Comparison of ENCODE assay signal across 14 cellular contexts in the genomic region with DNA sequence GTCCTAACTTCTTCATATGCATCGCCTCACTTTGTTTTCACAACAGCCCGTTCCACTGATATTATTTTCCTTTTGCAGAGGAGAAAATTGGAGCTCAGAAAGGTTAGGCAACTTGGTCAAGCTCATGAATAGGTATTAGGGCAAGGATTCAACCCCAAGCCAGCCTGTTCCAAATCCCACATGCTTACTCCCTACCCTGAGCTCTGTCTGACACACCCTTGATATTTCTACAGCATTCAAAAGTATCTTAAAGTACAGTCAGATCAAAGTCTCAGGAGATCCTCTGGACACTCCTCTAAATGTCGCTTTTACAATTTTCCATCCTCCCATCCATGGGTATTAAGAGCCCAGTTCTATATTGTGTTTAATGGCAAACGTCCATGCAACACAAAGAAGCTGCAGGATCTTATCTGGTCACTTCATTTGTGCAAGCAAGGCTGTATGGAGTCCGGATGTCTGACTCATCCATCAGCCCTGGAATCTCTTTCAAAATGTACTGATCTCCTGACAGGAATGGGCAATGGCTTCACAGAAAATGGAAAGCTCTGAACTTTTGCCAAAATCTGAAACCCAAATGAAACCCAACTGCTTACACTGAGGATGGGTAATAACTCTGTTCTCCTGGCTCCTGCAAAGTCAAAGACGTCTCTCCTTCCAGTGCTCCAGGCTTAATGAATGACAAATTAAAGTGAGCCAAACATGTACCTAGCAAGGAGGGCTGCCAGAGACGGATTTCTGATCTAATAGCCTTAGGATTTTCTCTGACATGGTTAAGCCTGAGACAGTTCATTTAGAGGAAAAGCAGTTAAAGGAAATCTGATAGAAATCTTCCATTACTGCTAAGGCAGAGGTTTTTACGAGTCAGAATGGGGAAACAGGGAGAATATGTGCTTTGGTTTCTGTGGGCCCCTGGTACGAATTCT.
DNase-seq lines count a peak whose midpoint lies in the region; ATAC-seq, FAIRE-seq and TF ChIP-seq lines count a peak whose summit lies in the region.
"Had no signal": no experiment of that assay in that cellular context is flagged by ENCODE, and none has a peak within 500 bp of the region (broad histone marks: within the 10 kb centered on the region; RNA-seq: fewer than 3 reads in every experiment).

No MANE protein-coding gene starts in this region.

- H3K4me3 ChIP-seq in endothelial cell of umbilical vein (replicated peaks in 1 of 3; ENCODE audit: insufficient read depth in 1 of 3, low read depth in 1 of 3, low read length in 3 of 3) (no peak overlapping the region), neuronal stem cell (ENCODE audit: low read length in 2 of 2) (no peak overlapping the region)
- no peak overlapping the region for H3K4me3 ChIP-seq in naive thymus-derived CD4-positive, alpha-beta T cell (ENCODE audit: low read length)
- H3K4me3 ChIP-seq: body of pancreas had no signal

- H3K9me1 ChIP-seq in endothelial cell of umbilical vein (replicated peaks; ENCODE audit: control insufficient read depth, extremely low read depth, insufficient read depth, low read length), result no peaks in the 10 kb centered on the region

- no peak overlapping the region for H3K27ac ChIP-seq in endothelial cell of umbilical vein (ENCODE audit: insufficient read depth, low read depth, low read length)
- H3K27ac ChIP-seq in neuronal stem cell (replicated peaks; ENCODE audit: low read length), result no peak overlapping the region
- H3K27ac ChIP-seq in naive thymus-derived CD4-positive, alpha-beta T cell (ENCODE audit: low read depth, low read length), result no peak overlapping the region
- H3K27ac ChIP-seq: body of pancreas, epithelial cell of prostate had no signal

- ATAC-seq in naive thymus-derived CD4-positive, alpha-beta T cell, result no peak
- ATAC-seq in GM21515 (IDR thresholded peaks at IDR 0.05; ENCODE audit: unreplicated experiment) (no peak), GM19035 (IDR thresholded peaks at IDR 0.05; ENCODE audit: unreplicated experiment) (no peak)
- ATAC-seq: body of pancreas; naive thymus-derived CD8-positive, alpha-beta T cell had no signal

- H3K4me2 ChIP-seq in endothelial cell of umbilical vein (ENCODE audit: insufficient read depth, low read length) (no peak overlapping the region), neuronal stem cell (ENCODE audit: insufficient read depth, low read length, poor library complexity, severe bottlenecking) (no peak overlapping the region)

- H2AK5ac ChIP-seq in neuronal stem cell (ENCODE audit: low read depth, low read length), result no peak overlapping the region

- H3K9ac ChIP-seq in endothelial cell of umbilical vein (replicated peaks; ENCODE audit: extremely low read depth, insufficient read depth, low read length), result no peak overlapping the region
- H3K9ac ChIP-seq in neuronal stem cell (ENCODE audit: low read depth, low read length, poor library complexity), result no peak overlapping the region

- no peak for TF ChIP-seq CTCF in endothelial cell of umbilical vein (IDR thresholded peaks at IDR 0.05; ENCODE audit: extremely low read depth in 1 of 2, insufficient read depth in 1 of 2, low read depth in 1 of 2, low read length in 2 of 2)

- H3K36me3 ChIP-seq in endothelial cell of umbilical vein (ENCODE audit: control insufficient read depth in 2 of 2, extremely low read depth in 1 of 2, insufficient read depth in 2 of 2, low read length in 2 of 2) (no peaks in the 10 kb centered on the region), neuronal stem cell (replicated peaks in 1 of 2; ENCODE audit: control insufficient read depth in 2 of 2, insufficient read depth in 2 of 2, low read length in 2 of 2) (no peaks in the 10 kb centered on the region)
- H3K36me3 ChIP-seq in naive thymus-derived CD4-positive, alpha-beta T cell (ENCODE audit: control insufficient read depth in 2 of 3, insufficient read depth in 3 of 3, low read length in 3 of 3), result no peaks in the 10 kb centered on the region

- H3K36me3 Mint-ChIP-seq in naive thymus-derived CD4-positive, alpha-beta T cell, result no peaks in the 10 kb centered on the region
- H3K36me3 Mint-ChIP-seq: CD4-positive, CD25-positive, alpha-beta regulatory T cell; naive thymus-derived CD8-positive, alpha-beta T cell had no signal

- H4K8ac ChIP-seq in neuronal stem cell (ENCODE audit: low read depth, low read length), result no peak overlapping the region

- H3K4me3 Mint-ChIP-seq in naive thymus-derived CD4-positive, alpha-beta T cell, result no peak overlapping the region
- H3K4me3 Mint-ChIP-seq: CD4-positive, CD25-positive, alpha-beta regulatory T cell; naive thymus-derived CD8-positive, alpha-beta T cell had no signal

- no peak overlapping the region for H2BK12ac ChIP-seq in neuronal stem cell (ENCODE audit: low read length)

- H3K27ac Mint-ChIP-seq in naive thymus-derived CD4-positive, alpha-beta T cell, result no peak overlapping the region
- H3K27ac Mint-ChIP-seq: CD4-positive, CD25-positive, alpha-beta regulatory T cell; naive thymus-derived CD8-positive, alpha-beta T cell had no signal

- no peak overlapping the region for H3K4ac ChIP-seq in neuronal stem cell (ENCODE audit: low read length)

- DNase-seq in ELF-1 (ENCODE audit: low read depth, low spot score) (peak; percentile 21), RPMI7951 (ENCODE audit: low read depth) (peak; percentile 97), endothelial cell of umbilical vein (ENCODE audit: low read depth, low spot score) (peak; percentile 47), neuronal stem cell (ENCODE audit: low spot score) (no peak), HK-2 (ENCODE audit: unreplicated experiment) (no peak)
- no peak for DNase-seq in naive thymus-derived CD4-positive, alpha-beta T cell
- DNase-seq: activated CD4-positive, alpha-beta T cell treated with anti-CD3 and anti-CD28 coated beads for 4 hours; body of pancreas; CD4-positive, CD25-positive, alpha-beta regulatory T cell; GOT3; naive thymus-derived CD8-positive, alpha-beta T cell had no signal

- no TSS peak for BruUV-seq in endothelial cell of umbilical vein (replicated peaks; lab: Mats Ljungman, UMichigan)

- POLR2A ChIA-PET in endothelial cell of umbilical vein (lab: Charles Lee), result no interaction called here
- POLR2A ChIA-PET in naive thymus-derived CD4-positive, alpha-beta T cell (lab: Charles Lee), result no interaction called here

- dilution Hi-C loops in endothelial cell of umbilical vein (cut with MboI; ENCODE audit: extremely low pct_ligation_motif_present, low sequenced_read_pairs), result no loop called here

- no peak overlapping the region for H3K14ac ChIP-seq in neuronal stem cell (ENCODE audit: low read length)

- peaks cover under 1 to 4% of the 10 kb centered on the region in 2 experiments for H3K27me3 ChIP-seq in endothelial cell of umbilical vein (ENCODE audit: control insufficient read depth in 2 of 2, insufficient read depth in 2 of 2, low read length in 2 of 2)
- no peaks in the 10 kb centered on the region for H3K27me3 ChIP-seq in neuronal stem cell (ENCODE audit: control insufficient read depth in 3 of 3, insufficient read depth in 3 of 3, low read depth in 1 of 3, low read length in 3 of 3)
- H3K27me3 ChIP-seq in naive thymus-derived CD4-positive, alpha-beta T cell (ENCODE audit: control insufficient read depth in 2 of 2, insufficient read depth in 2 of 2, low read length in 2 of 2), result no peaks in the 10 kb centered on the region
- H3K27me3 ChIP-seq: body of pancreas had no signal

- no peak overlapping the region for H3K18ac ChIP-seq in neuronal stem cell (ENCODE audit: low read length)

- no peak overlapping the region for H2BK120ac ChIP-seq in neuronal stem cell (ENCODE audit: low read depth, low read length)

- H2AFZ ChIP-seq in endothelial cell of umbilical vein (ENCODE audit: low read depth, low read length), result no peak overlapping the region
- peak overlapping the region; percentile 28 for H2AFZ ChIP-seq in neuronal stem cell (ENCODE audit: low read length)

- no peaks in the 10 kb centered on the region for H3K79me1 ChIP-seq in neuronal stem cell (ENCODE audit: low read depth, low read length)

- no peak overlapping the region for H3K23ac ChIP-seq in neuronal stem cell (ENCODE audit: low read depth, low read length, poor library complexity)

- TF ChIP-seq POLR2A in endothelial cell of umbilical vein (IDR thresholded peaks at IDR 0.05; ENCODE audit: low read depth, low read length), result no peak

- no peak overlapping the region for H4K91ac ChIP-seq in neuronal stem cell (ENCODE audit: low read depth, low read length, poor library complexity)

- no peaks in the 10 kb centered on the region for H3K4me1 Mint-ChIP-seq in naive thymus-derived CD4-positive, alpha-beta T cell
- H3K4me1 Mint-ChIP-seq: CD4-positive, CD25-positive, alpha-beta regulatory T cell; naive thymus-derived CD8-positive, alpha-beta T cell had no signal

- peak; percentile 68 for FAIRE-seq in endothelial cell of umbilical vein (lab: Jason Lieb, UNC)

- H3K27me3 Mint-ChIP-seq in naive thymus-derived CD4-positive, alpha-beta T cell, result peaks cover 11 to 32% (median 22%) of the 10 kb centered on the region in 5 donors

- no peaks in the 10 kb centered on the region for H3K9me3 Mint-ChIP-seq in naive thymus-derived CD4-positive, alpha-beta T cell
- H3K9me3 Mint-ChIP-seq: CD4-positive, CD25-positive, alpha-beta regulatory T cell; naive thymus-derived CD8-positive, alpha-beta T cell had no signal

- CTCF ChIA-PET in endothelial cell of umbilical vein (lab: Charles Lee), result interaction anchor here (0.8 to 1.3 kb wide), 3 partner anchors 16 to 374 kb away, joined by 3 to 4 read pairs (median 4); no protein-coding TSS in a partner anchor
- CTCF ChIA-PET in naive thymus-derived CD4-positive, alpha-beta T cell (lab: Charles Lee), result no interaction called here

- H3K9me3 ChIP-seq in endothelial cell of umbilical vein (replicated peaks; ENCODE audit: control insufficient read depth, insufficient read depth, low read length) (no peaks in the 10 kb centered on the region), neuronal stem cell (replicated peaks in 1 of 2; ENCODE audit: control insufficient read depth in 2 of 2, insufficient read depth in 1 of 2, low read depth in 1 of 2, low read length in 2 of 2) (no peaks in the 10 kb centered on the region)
- H3K9me3 ChIP-seq in naive thymus-derived CD4-positive, alpha-beta T cell (ENCODE audit: control insufficient read depth in 2 of 3, low read length in 3 of 3), result no peaks in the 10 kb centered on the region
- H3K9me3 ChIP-seq: body of pancreas had no signal

- no peaks in the 10 kb centered on the region for H3K79me2 ChIP-seq in endothelial cell of umbilical vein (ENCODE audit: control insufficient read depth, insufficient read depth, low read length)

- H4K20me1 ChIP-seq in endothelial cell of umbilical vein (replicated peaks; ENCODE audit: control insufficient read depth, extremely low read depth, insufficient read depth, low read length), result no peaks in the 10 kb centered on the region

- intact Hi-C loops in endothelial cell of umbilical vein (cut with micrococcal nuclease), result no loop called here
- intact Hi-C loops in naive thymus-derived CD4-positive, alpha-beta T cell (cut with micrococcal nuclease), result no loop called here

- H2BK15ac ChIP-seq in neuronal stem cell (ENCODE audit: low read length), result no peak overlapping the region

- WGBS in neuronal stem cell (ENCODE audit: extremely low coverage in 2 of 2, insufficient read length in 2 of 2, insufficient replicate concordance in 1 of 2), 2 donors, result no CpG with 5 or more reads among the region's 9 CpGs

- H3K4me1 ChIP-seq in endothelial cell of umbilical vein (ENCODE audit: control insufficient read depth, extremely low read depth, insufficient read depth, low read length) (peaks cover 12% of the 10 kb centered on the region), neuronal stem cell (ENCODE audit: control insufficient read depth in 2 of 2, insufficient read depth in 1 of 2, low read depth in 1 of 2, low read length in 2 of 2) (no peaks in the 10 kb centered on the region)
- no peaks in the 10 kb centered on the region for H3K4me1 ChIP-seq in naive thymus-derived CD4-positive, alpha-beta T cell (ENCODE audit: control insufficient read depth in 2 of 2, insufficient read depth in 2 of 2, low read length in 2 of 2)
- H3K4me1 ChIP-seq: body of pancreas had no signal

- H2BK5ac ChIP-seq in neuronal stem cell (ENCODE audit: low read length), result no peak overlapping the region

Comparison
In these comparisons a context has a peak if more than half of its experiments do, and no peak if none do; other contexts are left out.
1. DNase-seq: peak in ELF-1 (single experiment), RPMI7951 (single experiment) and endothelial cell of umbilical vein (single experiment); none in neuronal stem cell (single experiment), HK-2 (single experiment) and naive thymus-derived CD4-positive, alpha-beta T cell (0 of 9).